In the genomic region with DNA sequence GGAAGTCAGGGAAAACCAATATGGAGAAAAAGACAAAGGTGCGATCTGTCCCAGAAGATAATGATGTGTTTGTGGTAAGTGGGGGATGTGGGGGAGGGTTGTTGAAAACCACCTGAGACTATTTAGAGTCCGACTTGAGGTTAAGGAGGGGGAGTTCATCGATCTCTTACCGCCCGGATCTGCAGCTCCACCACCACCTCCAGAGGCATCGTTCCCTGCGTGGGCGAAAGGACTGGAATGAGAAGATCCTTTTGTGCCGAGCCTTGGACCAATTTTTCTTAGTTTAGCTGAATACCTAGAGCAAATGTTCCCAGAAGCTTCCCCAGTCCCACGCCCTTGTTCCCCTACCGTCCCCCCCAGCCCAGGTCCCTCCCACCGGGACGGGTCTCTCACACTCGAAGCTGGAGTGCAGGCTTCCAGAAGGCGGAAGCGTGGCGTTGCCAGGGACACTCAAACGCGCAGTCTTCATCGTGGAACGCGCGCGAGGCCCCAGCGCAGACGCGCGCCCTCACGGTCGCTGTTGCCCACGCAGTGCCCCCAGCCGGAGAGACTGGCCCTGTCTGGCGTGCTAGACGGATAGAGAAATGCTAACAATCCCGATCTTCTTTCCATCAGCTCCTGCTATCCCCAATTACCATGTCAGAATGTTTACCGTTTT, we compare ENCODE assay signal across 1 cellular context.
TF ChIP-seq lines count a peak whose summit lies in the region.

A gene with protein sequence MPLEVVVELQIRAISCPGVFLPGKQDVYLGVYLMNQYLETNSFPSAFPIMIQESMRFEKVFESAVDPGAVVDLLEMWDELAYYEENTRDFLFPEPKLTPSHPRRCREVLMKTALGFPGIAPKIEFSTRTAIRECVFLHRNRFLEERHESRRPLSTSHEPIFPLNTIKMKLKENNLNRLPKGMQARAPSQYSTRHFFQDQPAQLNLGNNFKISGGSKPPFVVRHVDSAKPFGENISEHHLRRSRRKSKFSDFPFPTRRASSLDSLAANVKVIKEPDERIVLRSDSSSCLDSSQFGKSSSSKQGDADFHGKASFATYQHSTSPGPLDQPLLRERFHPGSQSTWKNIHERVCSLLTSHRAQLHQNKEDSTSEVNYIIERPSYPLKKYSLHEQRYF (minus strand): TSS at position 439 of the 658 bp plus-strand sequence. CDS start 230 bp downstream, at position 209.

TF ChIP-seq in HEK293, 187 proteins besides CTCF, POLR2A, EP300 and RAD21 (continued from another document):
- TF ChIP-seq, protein P1, sequence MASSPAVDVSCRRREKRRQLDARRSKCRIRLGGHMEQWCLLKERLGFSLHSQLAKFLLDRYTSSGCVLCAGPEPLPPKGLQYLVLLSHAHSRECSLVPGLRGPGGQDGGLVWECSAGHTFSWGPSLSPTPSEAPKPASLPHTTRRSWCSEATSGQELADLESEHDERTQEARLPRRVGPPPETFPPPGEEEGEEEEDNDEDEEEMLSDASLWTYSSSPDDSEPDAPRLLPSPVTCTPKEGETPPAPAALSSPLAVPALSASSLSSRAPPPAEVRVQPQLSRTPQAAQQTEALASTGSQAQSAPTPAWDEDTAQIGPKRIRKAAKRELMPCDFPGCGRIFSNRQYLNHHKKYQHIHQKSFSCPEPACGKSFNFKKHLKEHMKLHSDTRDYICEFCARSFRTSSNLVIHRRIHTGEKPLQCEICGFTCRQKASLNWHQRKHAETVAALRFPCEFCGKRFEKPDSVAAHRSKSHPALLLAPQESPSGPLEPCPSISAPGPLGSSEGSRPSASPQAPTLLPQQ (tag by site-specific recombination; IDR thresholded peaks at IDR 0.05) = no peak
- TF ChIP-seq ZNF169 (tag by site-specific recombination; IDR thresholded peaks at IDR 0.05) = no peak
- no peak for TF ChIP-seq ZNF292 (tag by site-specific recombination; IDR thresholded peaks at IDR 0.05; ENCODE audit: borderline replicate concordance, low read depth)
- TF ChIP-seq, protein P2, sequence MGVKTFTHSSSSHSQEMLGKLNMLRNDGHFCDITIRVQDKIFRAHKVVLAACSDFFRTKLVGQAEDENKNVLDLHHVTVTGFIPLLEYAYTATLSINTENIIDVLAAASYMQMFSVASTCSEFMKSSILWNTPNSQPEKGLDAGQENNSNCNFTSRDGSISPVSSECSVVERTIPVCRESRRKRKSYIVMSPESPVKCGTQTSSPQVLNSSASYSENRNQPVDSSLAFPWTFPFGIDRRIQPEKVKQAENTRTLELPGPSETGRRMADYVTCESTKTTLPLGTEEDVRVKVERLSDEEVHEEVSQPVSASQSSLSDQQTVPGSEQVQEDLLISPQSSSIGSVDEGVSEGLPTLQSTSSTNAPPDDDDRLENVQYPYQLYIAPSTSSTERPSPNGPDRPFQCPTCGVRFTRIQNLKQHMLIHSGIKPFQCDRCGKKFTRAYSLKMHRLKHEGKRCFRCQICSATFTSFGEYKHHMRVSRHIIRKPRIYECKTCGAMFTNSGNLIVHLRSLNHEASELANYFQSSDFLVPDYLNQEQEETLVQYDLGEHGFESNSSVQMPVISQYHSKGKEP (tag by site-specific recombination; IDR thresholded peaks at IDR 0.05) = no peak
- TF ChIP-seq ZNF366 (tag by site-specific recombination; conservative IDR thresholded peaks at IDR 0.05) = 0 out of 2 replicates have a peak, but pooled peaks have one; percentile 26
- TF ChIP-seq, protein P3, sequence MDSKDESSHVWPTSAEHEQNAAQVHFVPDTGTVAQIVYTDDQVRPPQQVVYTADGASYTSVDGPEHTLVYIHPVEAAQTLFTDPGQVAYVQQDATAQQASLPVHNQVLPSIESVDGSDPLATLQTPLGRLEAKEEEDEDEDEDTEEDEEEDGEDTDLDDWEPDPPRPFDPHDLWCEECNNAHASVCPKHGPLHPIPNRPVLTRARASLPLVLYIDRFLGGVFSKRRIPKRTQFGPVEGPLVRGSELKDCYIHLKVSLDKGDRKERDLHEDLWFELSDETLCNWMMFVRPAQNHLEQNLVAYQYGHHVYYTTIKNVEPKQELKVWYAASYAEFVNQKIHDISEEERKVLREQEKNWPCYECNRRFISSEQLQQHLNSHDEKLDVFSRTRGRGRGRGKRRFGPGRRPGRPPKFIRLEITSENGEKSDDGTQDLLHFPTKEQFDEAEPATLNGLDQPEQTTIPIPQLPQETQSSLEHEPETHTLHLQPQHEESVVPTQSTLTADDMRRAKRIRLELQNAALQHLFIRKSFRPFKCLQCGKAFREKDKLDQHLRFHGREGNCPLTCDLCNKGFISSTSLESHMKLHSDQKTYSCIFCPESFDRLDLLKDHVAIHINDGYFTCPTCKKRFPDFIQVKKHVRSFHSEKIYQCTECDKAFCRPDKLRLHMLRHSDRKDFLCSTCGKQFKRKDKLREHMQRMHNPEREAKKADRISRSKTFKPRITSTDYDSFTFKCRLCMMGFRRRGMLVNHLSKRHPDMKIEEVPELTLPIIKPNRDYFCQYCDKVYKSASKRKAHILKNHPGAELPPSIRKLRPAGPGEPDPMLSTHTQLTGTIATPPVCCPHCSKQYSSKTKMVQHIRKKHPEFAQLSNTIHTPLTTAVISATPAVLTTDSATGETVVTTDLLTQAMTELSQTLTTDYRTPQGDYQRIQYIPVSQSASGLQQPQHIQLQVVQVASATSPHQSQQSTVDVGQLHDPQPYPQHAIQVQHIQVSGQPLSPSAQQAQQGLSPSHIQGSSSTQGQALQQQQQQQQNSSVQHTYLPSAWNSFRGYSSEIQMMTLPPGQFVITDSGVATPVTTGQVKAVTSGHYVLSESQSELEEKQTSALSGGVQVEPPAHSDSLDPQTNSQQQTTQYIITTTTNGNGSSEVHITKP (tag by site-specific recombination; IDR thresholded peaks at IDR 0.05) = peak; percentile 50
- TF ChIP-seq SP2 (tag by site-specific recombination; IDR thresholded peaks at IDR 0.05) = peak; percentile 48
- TF ChIP-seq EGR2 (tag by site-specific recombination; IDR thresholded peaks at IDR 0.05; ENCODE audit: low read depth) = peak; percentile 89
- TF ChIP-seq GLIS1 (tag by site-specific recombination; IDR thresholded peaks at IDR 0.05) = peak; percentile 41; the same call in 1 of the 2 replicates
- no peak for TF ChIP-seq ZNF16 (tag by site-specific recombination; IDR thresholded peaks at IDR 0.05; ENCODE audit: low read depth)
- TF ChIP-seq, protein P4, sequence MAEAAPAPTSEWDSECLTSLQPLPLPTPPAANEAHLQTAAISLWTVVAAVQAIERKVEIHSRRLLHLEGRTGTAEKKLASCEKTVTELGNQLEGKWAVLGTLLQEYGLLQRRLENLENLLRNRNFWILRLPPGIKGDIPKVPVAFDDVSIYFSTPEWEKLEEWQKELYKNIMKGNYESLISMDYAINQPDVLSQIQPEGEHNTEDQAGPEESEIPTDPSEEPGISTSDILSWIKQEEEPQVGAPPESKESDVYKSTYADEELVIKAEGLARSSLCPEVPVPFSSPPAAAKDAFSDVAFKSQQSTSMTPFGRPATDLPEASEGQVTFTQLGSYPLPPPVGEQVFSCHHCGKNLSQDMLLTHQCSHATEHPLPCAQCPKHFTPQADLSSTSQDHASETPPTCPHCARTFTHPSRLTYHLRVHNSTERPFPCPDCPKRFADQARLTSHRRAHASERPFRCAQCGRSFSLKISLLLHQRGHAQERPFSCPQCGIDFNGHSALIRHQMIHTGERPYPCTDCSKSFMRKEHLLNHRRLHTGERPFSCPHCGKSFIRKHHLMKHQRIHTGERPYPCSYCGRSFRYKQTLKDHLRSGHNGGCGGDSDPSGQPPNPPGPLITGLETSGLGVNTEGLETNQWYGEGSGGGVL (tag by site-specific recombination; IDR thresholded peaks at IDR 0.05) = peak; percentile 82
- TF ChIP-seq ZBTB20 (tag by site-specific recombination; IDR thresholded peaks at IDR 0.05) = 0 out of 2 replicates have a peak, but pooled peaks have one; percentile 24
- 0 out of 2 replicates have a peak, but pooled peaks have one; percentile 21 for TF ChIP-seq ZNF660 (tag by site-specific recombination; IDR thresholded peaks at IDR 0.05)
- peak; percentile 42; the same call in 1 of the 2 replicates for TF ChIP-seq SP3 (tag by site-specific recombination; IDR thresholded peaks at IDR 0.05)
- peak; percentile 30 for TF ChIP-seq ZNF341 (tag by site-specific recombination; IDR thresholded peaks at IDR 0.05; ENCODE audit: low read depth)
- TF ChIP-seq, protein P5, sequence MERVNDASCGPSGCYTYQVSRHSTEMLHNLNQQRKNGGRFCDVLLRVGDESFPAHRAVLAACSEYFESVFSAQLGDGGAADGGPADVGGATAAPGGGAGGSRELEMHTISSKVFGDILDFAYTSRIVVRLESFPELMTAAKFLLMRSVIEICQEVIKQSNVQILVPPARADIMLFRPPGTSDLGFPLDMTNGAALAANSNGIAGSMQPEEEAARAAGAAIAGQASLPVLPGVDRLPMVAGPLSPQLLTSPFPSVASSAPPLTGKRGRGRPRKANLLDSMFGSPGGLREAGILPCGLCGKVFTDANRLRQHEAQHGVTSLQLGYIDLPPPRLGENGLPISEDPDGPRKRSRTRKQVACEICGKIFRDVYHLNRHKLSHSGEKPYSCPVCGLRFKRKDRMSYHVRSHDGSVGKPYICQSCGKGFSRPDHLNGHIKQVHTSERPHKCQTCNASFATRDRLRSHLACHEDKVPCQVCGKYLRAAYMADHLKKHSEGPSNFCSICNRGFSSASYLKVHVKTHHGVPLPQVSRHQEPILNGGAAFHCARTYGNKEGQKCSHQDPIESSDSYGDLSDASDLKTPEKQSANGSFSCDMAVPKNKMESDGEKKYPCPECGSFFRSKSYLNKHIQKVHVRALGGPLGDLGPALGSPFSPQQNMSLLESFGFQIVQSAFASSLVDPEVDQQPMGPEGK (tag by site-specific recombination; IDR thresholded peaks at IDR 0.05) = peak; percentile 78
- TF ChIP-seq ZFHX2 (tag by site-specific recombination; conservative IDR thresholded peaks at IDR 0.05) = peak; percentile 88
- TF ChIP-seq, protein P6, sequence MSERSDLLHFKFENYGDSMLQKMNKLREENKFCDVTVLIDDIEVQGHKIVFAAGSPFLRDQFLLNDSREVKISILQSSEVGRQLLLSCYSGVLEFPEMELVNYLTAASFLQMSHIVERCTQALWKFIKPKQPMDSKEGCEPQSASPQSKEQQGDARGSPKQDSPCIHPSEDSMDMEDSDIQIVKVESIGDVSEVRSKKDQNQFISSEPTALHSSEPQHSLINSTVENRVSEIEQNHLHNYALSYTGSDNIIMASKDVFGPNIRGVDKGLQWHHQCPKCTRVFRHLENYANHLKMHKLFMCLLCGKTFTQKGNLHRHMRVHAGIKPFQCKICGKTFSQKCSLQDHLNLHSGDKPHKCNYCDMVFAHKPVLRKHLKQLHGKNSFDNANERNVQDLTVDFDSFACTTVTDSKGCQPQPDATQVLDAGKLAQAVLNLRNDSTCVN (tag by site-specific recombination; optimal IDR thresholded peaks at IDR 0.05) = peak; percentile 86
- TF ChIP-seq, protein P7, sequence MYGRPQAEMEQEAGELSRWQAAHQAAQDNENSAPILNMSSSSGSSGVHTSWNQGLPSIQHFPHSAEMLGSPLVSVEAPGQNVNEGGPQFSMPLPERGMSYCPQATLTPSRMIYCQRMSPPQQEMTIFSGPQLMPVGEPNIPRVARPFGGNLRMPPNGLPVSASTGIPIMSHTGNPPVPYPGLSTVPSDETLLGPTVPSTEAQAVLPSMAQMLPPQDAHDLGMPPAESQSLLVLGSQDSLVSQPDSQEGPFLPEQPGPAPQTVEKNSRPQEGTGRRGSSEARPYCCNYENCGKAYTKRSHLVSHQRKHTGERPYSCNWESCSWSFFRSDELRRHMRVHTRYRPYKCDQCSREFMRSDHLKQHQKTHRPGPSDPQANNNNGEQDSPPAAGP (tag by site-specific recombination; IDR thresholded peaks at IDR 0.05) = no peak
- TF ChIP-seq ZEB2 (tag by site-specific recombination; IDR thresholded peaks at IDR 0.05) = 0 out of 2 replicates have a peak, but pooled peaks have one; percentile 10
- TF ChIP-seq SP7 (tag by site-specific recombination; IDR thresholded peaks at IDR 0.05) = 0 out of 2 replicates have a peak, but pooled peaks have one; percentile 47
- TF ChIP-seq ZBTB48 (tag by site-specific recombination; IDR thresholded peaks at IDR 0.05) = 0 out of 2 replicates have a peak, but pooled peaks have one; percentile 32
- TF ChIP-seq, protein P8, sequence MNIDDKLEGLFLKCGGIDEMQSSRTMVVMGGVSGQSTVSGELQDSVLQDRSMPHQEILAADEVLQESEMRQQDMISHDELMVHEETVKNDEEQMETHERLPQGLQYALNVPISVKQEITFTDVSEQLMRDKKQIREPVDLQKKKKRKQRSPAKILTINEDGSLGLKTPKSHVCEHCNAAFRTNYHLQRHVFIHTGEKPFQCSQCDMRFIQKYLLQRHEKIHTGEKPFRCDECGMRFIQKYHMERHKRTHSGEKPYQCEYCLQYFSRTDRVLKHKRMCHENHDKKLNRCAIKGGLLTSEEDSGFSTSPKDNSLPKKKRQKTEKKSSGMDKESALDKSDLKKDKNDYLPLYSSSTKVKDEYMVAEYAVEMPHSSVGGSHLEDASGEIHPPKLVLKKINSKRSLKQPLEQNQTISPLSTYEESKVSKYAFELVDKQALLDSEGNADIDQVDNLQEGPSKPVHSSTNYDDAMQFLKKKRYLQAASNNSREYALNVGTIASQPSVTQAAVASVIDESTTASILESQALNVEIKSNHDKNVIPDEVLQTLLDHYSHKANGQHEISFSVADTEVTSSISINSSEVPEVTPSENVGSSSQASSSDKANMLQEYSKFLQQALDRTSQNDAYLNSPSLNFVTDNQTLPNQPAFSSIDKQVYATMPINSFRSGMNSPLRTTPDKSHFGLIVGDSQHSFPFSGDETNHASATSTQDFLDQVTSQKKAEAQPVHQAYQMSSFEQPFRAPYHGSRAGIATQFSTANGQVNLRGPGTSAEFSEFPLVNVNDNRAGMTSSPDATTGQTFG (tag by site-specific recombination; IDR thresholded peaks at IDR 0.05; ENCODE audit: borderline replicate concordance) = no peak
- TF ChIP-seq TCF7L2 (IDR thresholded peaks at IDR 0.05; ENCODE audit: borderline replicate concordance, low read depth, low read length) = no peak
- TF ChIP-seq ZBTB17 (tag by site-specific recombination; IDR thresholded peaks at IDR 0.05) = peak; percentile 79
- peak; percentile 70 for TF ChIP-seq GLIS2 (tag by site-specific recombination; IDR thresholded peaks at IDR 0.05)
- TF ChIP-seq ZNF501 (tag by site-specific recombination; IDR thresholded peaks at IDR 0.05) = peak; percentile 65
